17 cellular contexts compared by ENCODE assay signal in the genomic region with DNA sequence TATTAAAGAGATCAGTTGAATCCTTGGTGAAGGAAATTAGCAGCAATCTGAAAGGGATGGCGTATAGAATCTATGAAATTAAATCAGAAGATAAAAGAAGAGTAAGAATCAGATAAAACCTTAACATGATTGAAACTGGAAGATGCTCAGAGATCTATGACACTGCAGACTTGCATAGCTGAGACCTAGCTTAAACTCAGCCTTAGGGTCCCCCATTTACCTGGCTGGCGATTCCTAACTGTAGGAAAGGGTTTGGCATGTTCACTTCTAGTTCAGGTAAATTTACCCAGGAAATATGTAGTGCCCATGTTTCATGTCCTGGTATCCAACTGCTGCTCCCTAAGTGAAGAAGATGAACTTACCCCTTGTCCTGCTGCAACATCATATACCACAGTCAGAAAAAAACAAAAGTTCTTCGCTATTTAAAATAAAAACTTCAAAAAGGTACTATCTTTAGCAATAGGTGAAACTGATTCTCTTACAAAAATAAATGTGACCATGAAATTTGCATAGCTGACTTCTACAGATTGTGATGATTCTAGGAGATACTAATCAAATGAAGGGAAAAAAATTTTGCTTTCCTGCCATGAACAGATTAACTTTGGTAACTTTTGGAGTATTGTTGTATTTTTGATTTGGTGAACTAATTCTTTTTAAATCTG.
DNase-seq lines count a peak whose midpoint lies in the region; ATAC-seq and TF ChIP-seq lines count a peak whose summit lies in the region.
"Had no signal": no experiment of that assay in that cellular context is flagged by ENCODE, and none has a peak within 500 bp of the region (broad histone marks: within the 10 kb centered on the region; RNA-seq: fewer than 3 reads in every experiment).

No MANE protein-coding gene starts in this region.

- in situ Hi-C loops in brain microvascular endothelial cell (cut with HindIII; ENCODE audit: low pct_ligation_motif_present, low sequenced_read_pairs): no loop called here

- no peaks in the 10 kb centered on the region for H3K79me2 ChIP-seq in DOHH2 (ENCODE audit: control insufficient read depth, low read length)

- no peak overlapping the region for H3K27ac ChIP-seq in DOHH2 (ENCODE audit: low read depth, low read length)
- H3K27ac ChIP-seq in brain microvascular endothelial cell: no peak overlapping the region
- H3K27ac ChIP-seq: 22Rv1, colonic mucosa, thyroid gland, VCaP had no signal

- H3K9me3 ChIP-seq in DOHH2 (ENCODE audit: control insufficient read depth, insufficient read depth, low read length): no peaks in the 10 kb centered on the region
- H3K9me3 ChIP-seq: colonic mucosa, thyroid gland had no signal

- peaks cover 4% of the 10 kb centered on the region; the same call in 1 of the 2 replicates for H3K27me3 ChIP-seq in DOHH2 (ENCODE audit: control insufficient read depth, low read length)
- no peaks in the 10 kb centered on the region for H3K27me3 ChIP-seq in brain microvascular endothelial cell (replicated peaks)
- H3K27me3 ChIP-seq: colonic mucosa, thyroid gland had no signal

- DNase-seq in activated naive CD4-positive, alpha-beta T cell (lab: John Stamatoyannopoulos, UW): no peak
- DNase-seq in activated effector memory CD4-positive, alpha-beta T cell treated with anti-CD3 and anti-CD28 coated beads, Interleukin-2, amount 50 U/mL, for 16 hours: no peak
- no peak for DNase-seq in brain microvascular endothelial cell
- DNase-seq in germinal center (ENCODE audit: low spot score): no peak
- DNase-seq: activated gamma-delta T cell, colonic mucosa, DMS153, IMR-90, NCI-H2081 treated with DMSO at 0.1 percent for 48 hours, NCI-H82, thyroid gland had no signal

- TF ChIP-seq CTCF in DOHH2 (IDR thresholded peaks at IDR 0.05; ENCODE audit: low read depth, low read length, poor library complexity, severe bottlenecking) (no peak), brain microvascular endothelial cell (IDR thresholded peaks at IDR 0.05; ENCODE audit: low read depth, low read length, missing control alignments) (no peak)

- ATAC-seq in GM19351 (IDR thresholded peaks at IDR 0.05; ENCODE audit: unreplicated experiment): peak; percentile 90
- ATAC-seq in HG02588 (IDR thresholded peaks at IDR 0.05; ENCODE audit: unreplicated experiment): peak; percentile 51
- ATAC-seq in HG03342 (IDR thresholded peaks at IDR 0.05; ENCODE audit: unreplicated experiment): peak; percentile 73

- H3K36me3 ChIP-seq in DOHH2 (ENCODE audit: control insufficient read depth, low read length): no peaks in the 10 kb centered on the region
- no peaks in the 10 kb centered on the region for H3K36me3 ChIP-seq in brain microvascular endothelial cell (replicated peaks)
- H3K36me3 ChIP-seq: colonic mucosa, thyroid gland had no signal

- peak overlapping the region; percentile 53 for H3K4me2 ChIP-seq in DOHH2 (ENCODE audit: low read length)

- no peaks in the 10 kb centered on the region for H3F3A ChIP-seq in DOHH2 (ENCODE audit: control insufficient read depth, insufficient read depth)

- H3K4me3 ChIP-seq in DOHH2 (ENCODE audit: low read length) (peak overlapping the region; percentile 37), brain microvascular endothelial cell (ENCODE audit: low read depth, low read length) (no peak overlapping the region)
- H3K4me3 ChIP-seq: colonic mucosa, thyroid gland had no signal

- no peaks in the 10 kb centered on the region for H4K20me1 ChIP-seq in DOHH2 (ENCODE audit: control insufficient read depth, insufficient read depth, low read depth, low read length)

- H3K4me1 ChIP-seq in DOHH2 (ENCODE audit: control insufficient read depth, low read length): peaks cover 14% of the 10 kb centered on the region
- H3K4me1 ChIP-seq: colonic mucosa, thyroid gland had no signal

- no peaks in the 10 kb centered on the region for H3K9me2 ChIP-seq in DOHH2 (replicated peaks; ENCODE audit: control insufficient read depth, low read length)
